ENCODE assay signal across 8 cellular contexts in genomic region chr16:27317738-27318398, GRCh38. TPM values are rescaled to one million over a fixed set of nuclear protein-coding genes. Genes with fewer than 3 reads are reported as not detected.
A peak's percentile ranks its signal among the peaks of the same experiment; 100 is the strongest.
DNase-seq lines count a peak whose midpoint lies in the region; ATAC-seq and TF ChIP-seq lines count a peak whose summit lies in the region.
"Had no signal": no experiment of that assay in that cellular context is flagged by ENCODE, and none has a peak within 500 bp of the region (broad histone marks: within the 10 kb centered on the region; RNA-seq: fewer than 3 reads in every experiment).

No MANE protein-coding gene starts in this region.

- intact Hi-C loops in OCI-LY7 (cut with micrococcal nuclease; ENCODE audit: unreplicated experiment), result loop anchor here (5.0 kb wide), 3 partner anchors 49 to 141 kb away; no protein-coding TSS in a partner anchor
- intact Hi-C loops in activated naive CD4-positive, alpha-beta T cell treated with anti-CD3 and anti-CD28 coated beads for 36 hours (cut with micrococcal nuclease), result loop anchor here (1.0 to 5.0 kb wide), 13 partner anchors 9 to 721 kb away; partner anchors contain the start of gene KDM8
- intact Hi-C loops in right lobe of liver (cut with DNase I), result loop anchor here in 1 of 2 donors (10.0 kb wide), 1 partner anchor 47 kb away; no protein-coding TSS in a partner anchor

- no peak for TF ChIP-seq POLR2A in right lobe of liver (IDR thresholded peaks at IDR 0.05)

- peak overlapping the region; percentile 97 for H3K27ac Mint-ChIP-seq in activated naive CD4-positive, alpha-beta T cell treated with anti-CD3 and anti-CD28 coated beads for 36 hours

- no peak overlapping the region for H3K27ac ChIP-seq in OCI-LY7 (ENCODE audit: low read depth, low read length, poor library complexity, severe bottlenecking)
- peak overlapping the region; percentile 41 to 100 (median 66) for H3K27ac ChIP-seq in right lobe of liver
- H3K27ac ChIP-seq in subcutaneous abdominal adipose tissue (ENCODE audit: low read depth, low read length), result peak overlapping the region; percentile 37

- H3K4me1 ChIP-seq in OCI-LY7 (ENCODE audit: insufficient read depth, low read length, poor library complexity, severe bottlenecking) (peaks cover 53% of the 10 kb centered on the region), right lobe of liver (peaks cover 0 to 89% (median 37%) of the 10 kb centered on the region in 4 donors), subcutaneous abdominal adipose tissue (ENCODE audit: control insufficient read depth in 5 of 5, insufficient read depth in 5 of 5, low read length in 5 of 5) (peaks cover 9 to 72% (median 41%) of the 10 kb centered on the region in 5 donors)

- H3K27me3 ChIP-seq in right lobe of liver, result no peaks in the 10 kb centered on the region
- H3K27me3 ChIP-seq in subcutaneous abdominal adipose tissue (ENCODE audit: control insufficient read depth in 5 of 5, insufficient read depth in 4 of 5, low read length in 5 of 5), result peaks cover 0 to 8% (median 2%) of the 10 kb centered on the region in 5 donors

- H3K4me3 Mint-ChIP-seq in activated naive CD4-positive, alpha-beta T cell treated with anti-CD3 and anti-CD28 coated beads for 36 hours, result peak overlapping the region; percentile 99

- H3K9me3 ChIP-seq in OCI-LY7 (ENCODE audit: low read length) (no peaks in the 10 kb centered on the region), right lobe of liver (no peaks in the 10 kb centered on the region), subcutaneous abdominal adipose tissue (ENCODE audit: control insufficient read depth in 5 of 5, low read length in 5 of 5) (no peaks in the 10 kb centered on the region)

- peaks cover 36% of the 10 kb centered on the region for H3K79me2 ChIP-seq in OCI-LY7 (ENCODE audit: insufficient read depth, low read depth, low read length)

- no TSS peak for BruUV-seq in OCI-LY7 (replicated peaks; lab: Mats Ljungman, UMichigan)

- ATAC-seq in right lobe of liver (no peak), GM21381 (IDR thresholded peaks at IDR 0.05; ENCODE audit: unreplicated experiment) (no peak)

- peaks cover 74% of the 10 kb centered on the region for H3K4me1 Mint-ChIP-seq in activated naive CD4-positive, alpha-beta T cell treated with anti-CD3 and anti-CD28 coated beads for 36 hours (ENCODE audit: low read depth)

- H3K9ac ChIP-seq in subcutaneous abdominal adipose tissue (ENCODE audit: low read length in 5 of 5), result no peak overlapping the region

- CTCF ChIA-PET in OCI-LY7 (lab: Charles Lee; ENCODE audit: unreplicated experiment), result interaction anchor here (0.7 to 1.6 kb wide), 2 partner anchors 44 to 138 kb away, joined by 4 read pairs; no protein-coding TSS in a partner anchor
- CTCF ChIA-PET in activated naive CD4-positive, alpha-beta T cell treated with anti-CD3 and anti-CD28 coated beads for 36 hours (lab: Charles Lee), result interaction anchor here (0.8 to 7.3 kb wide), 26 partner anchors 9 to 164 kb away, joined by 3 to 103 read pairs (median 4); no protein-coding TSS in a partner anchor

- H3K9me3 Mint-ChIP-seq in activated naive CD4-positive, alpha-beta T cell treated with anti-CD3 and anti-CD28 coated beads for 36 hours, result no peaks in the 10 kb centered on the region

- POLR2A ChIA-PET in OCI-LY7 (lab: Charles Lee), result interaction anchor here (0.6 to 2.4 kb wide), 5 partner anchors 9 to 81 kb away, joined by 3 to 5 read pairs (median 3); no protein-coding TSS in a partner anchor

- no peaks in the 10 kb centered on the region for H3K27me3 Mint-ChIP-seq in activated naive CD4-positive, alpha-beta T cell treated with anti-CD3 and anti-CD28 coated beads for 36 hours (ENCODE audit: low read depth)

- H4K20me1 ChIP-seq in OCI-LY7 (ENCODE audit: insufficient read depth, low read length), result peaks cover 4% of the 10 kb centered on the region; the same call in 1 of the 2 replicates

- H2AFZ ChIP-seq in OCI-LY7 (ENCODE audit: low read length), result no peak overlapping the region

- no peaks in the 10 kb centered on the region for H3K9me2 ChIP-seq in OCI-LY7 (ENCODE audit: insufficient read depth, low read length)

- 63% methylated on average over 9 of the region's 10 CpGs for WGBS in right lobe of liver (ENCODE audit: insufficient coverage, low coverage, low lambda C conversion rate, missing lambda C conversion rate)

- TF ChIP-seq CTCF in OCI-LY7 (conservative IDR thresholded peaks at IDR 0.05; ENCODE audit: low read length) (no peak), right lobe of liver (IDR thresholded peaks at IDR 0.05) (no peak)

- H3K36me3 ChIP-seq in OCI-LY7 (ENCODE audit: insufficient read depth, low read length) (no peaks in the 10 kb centered on the region; the same call in 1 of the 2 replicates), right lobe of liver (no peaks in the 10 kb centered on the region), subcutaneous abdominal adipose tissue (ENCODE audit: control insufficient read depth in 5 of 5, insufficient read depth in 5 of 5, low read length in 5 of 5) (peaks cover 0 to 4% (median 0%) of the 10 kb centered on the region in 5 donors)

- H3K36me3 Mint-ChIP-seq in activated naive CD4-positive, alpha-beta T cell treated with anti-CD3 and anti-CD28 coated beads for 36 hours (ENCODE audit: low read depth), result peaks cover 63% of the 10 kb centered on the region

- peak overlapping the region; percentile 35 for H3K4me3 ChIP-seq in OCI-LY7 (ENCODE audit: low read depth, low read length, poor library complexity, severe bottlenecking)
- H3K4me3 ChIP-seq in right lobe of liver, result no peak overlapping the region
- H3K4me3 ChIP-seq in subcutaneous abdominal adipose tissue (ENCODE audit: low read depth in 1 of 5, low read length in 5 of 5), result no peak overlapping the region

- DNase-seq in OCI-LY7 (ENCODE audit: low spot score), result no peak
- peak; percentile 75 for DNase-seq in activated naive CD4-positive, alpha-beta T cell treated with anti-CD3 and anti-CD28 coated beads for 36 hours
- DNase-seq in right lobe of liver, result no peak
- no peak for DNase-seq in NOMO-1 (lab: John Stamatoyannopoulos, UW; ENCODE audit: unreplicated experiment in 2 of 2)
- no peak for DNase-seq in iPS-NIHi7 (ENCODE audit: extremely low spot score)
- DNase-seq: NCI-H2171 treated with DMSO at 0.1 percent for 48 hours had no signal

- peak overlapping the region; percentile 94 for H3K4me2 ChIP-seq in OCI-LY7 (ENCODE audit: low read length)

RNA-seq across cellular contexts. Expression of gene IL4R, which starts 4.1 kb away (rescaled TPM):
- total RNA-seq in OCI-LY7 (2014; rRNA removed; shearing (Covaris generic)), result 33.0 and 82.8 TPM in 2 replicates
- total RNA-seq in OCI-LY7 (2022) (73.1 and 101 TPM in 2 replicates), right lobe of liver (100 to 1,000 TPM in 1 of 6 experiments, 10 to 100 TPM in 5; 38.8 to 147 (median 46.9) TPM)
- total RNA-seq in activated naive CD4-positive, alpha-beta T cell treated with anti-CD3 and anti-CD28 coated beads for 36 hours, result 100 to 1,000 TPM; 162 to 170 TPM

RNA-seq across cellular contexts. Expression of gene NSMCE1, which starts 49.3 kb away (rescaled TPM):
- total RNA-seq in OCI-LY7 (2014; rRNA removed; shearing (Covaris generic)), result 51.1 and 52.1 TPM in 2 replicates
- total RNA-seq in OCI-LY7 (2022) (84.0 and 89.4 TPM in 2 replicates), right lobe of liver (10 to 100 TPM; 23.7 to 42.3 (median 33.1) TPM)
- 100 to 1,000 TPM; 112 to 117 TPM for total RNA-seq in activated naive CD4-positive, alpha-beta T cell treated with anti-CD3 and anti-CD28 coated beads for 36 hours
